ENCODE assay signal across 1 cellular context in genomic region chr4:4765811-4766210, GRCh38.
TF ChIP-seq lines count a peak whose summit lies in the region.

No MANE protein-coding gene starts in this region.

TF ChIP-seq in H1, 55 proteins besides CTCF, POLR2A, EP300 and RAD21 (continued from another document):
- TF ChIP-seq MAX (IDR thresholded peaks at IDR 0.05) (no peak), CEBPB (IDR thresholded peaks at IDR 0.05; ENCODE audit: low read depth, low read length) (no peak), GTF2F1 (IDR thresholded peaks at IDR 0.05; ENCODE audit: borderline replicate concordance, low read depth, low read length) (no peak), TEAD4 (IDR thresholded peaks at IDR 0.05; ENCODE audit: low read depth, low read length) (no peak), FOSL1 (IDR thresholded peaks at IDR 0.05; ENCODE audit: insufficient read depth, low read depth, low read length) (no peak), HDAC6 (IDR thresholded peaks at IDR 0.05; ENCODE audit: low read depth, low read length) (no peak)
